ENCODE assay signal across 12 cellular contexts in the genomic region with DNA sequence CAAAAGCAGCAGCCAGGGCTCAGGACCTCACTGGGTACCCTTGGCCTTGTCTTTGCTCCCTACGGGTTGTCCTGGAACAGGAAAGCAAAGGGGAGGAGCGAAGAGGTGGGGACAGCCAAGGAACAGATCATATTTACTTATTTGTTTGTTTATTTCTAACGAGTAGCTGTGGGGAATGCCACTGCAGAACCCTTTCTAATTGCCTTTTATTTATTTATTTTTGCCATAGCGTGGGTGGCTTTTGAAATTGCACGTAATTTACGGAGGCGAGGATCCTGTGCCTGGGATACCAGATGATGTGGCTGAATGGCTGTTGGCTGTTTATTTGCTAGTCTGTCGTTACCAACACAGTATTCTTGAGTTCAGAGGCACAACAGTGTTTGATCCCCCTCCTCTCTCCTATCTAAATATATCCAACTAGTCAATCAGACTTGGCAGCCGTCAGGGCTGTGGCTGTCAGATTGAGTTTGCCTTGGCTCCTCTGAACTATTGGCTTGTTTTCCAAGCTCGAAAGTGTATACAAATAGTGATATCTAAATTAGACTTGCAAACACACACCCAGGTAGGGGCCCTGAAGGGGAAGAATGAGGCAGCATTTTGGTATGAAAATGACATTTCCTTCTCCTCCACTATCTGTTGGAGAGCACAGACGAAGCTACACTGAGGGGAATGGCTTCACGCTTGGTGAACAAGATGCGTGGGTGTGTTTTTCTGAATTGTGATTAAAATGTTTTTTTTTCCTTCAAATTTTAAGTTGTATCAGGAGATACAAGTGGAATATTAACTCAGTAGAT.
DNase-seq lines count a peak whose midpoint lies in the region; ATAC-seq and TF ChIP-seq lines count a peak whose summit lies in the region.
"Had no signal": no experiment of that assay in that cellular context is flagged by ENCODE, and none has a peak within 500 bp of the region (broad histone marks: within the 10 kb centered on the region; RNA-seq: fewer than 3 reads in every experiment).

No MANE protein-coding gene starts in this region.

- TF ChIP-seq CTCF in DND-41 (IDR thresholded peaks at IDR 0.05; ENCODE audit: borderline replicate concordance, extremely low read depth, low read length, poor library complexity, severe bottlenecking) (no peak), BE2C (IDR thresholded peaks at IDR 0.05; ENCODE audit: low read depth, low read length) (no peak)

- H3K4me2 ChIP-seq in DND-41 (ENCODE audit: insufficient read depth, low read length): no peak overlapping the region

- H3K36me3 Mint-ChIP-seq in CD4-positive, alpha-beta memory T cell: peaks cover 12 to 14% of the 10 kb centered on the region in 2 donors

- no peak for DNase-seq in DND-41
- DNase-seq in NCI-H2029 treated with DMSO at 0.1 percent for 48 hours (lab: John Stamatoyannopoulos, UW): peak; percentile 86
- DNase-seq in cerebellum (ENCODE audit: low spot score): peak; percentile 64
- peak; percentile 58 for DNase-seq in mucosa of gallbladder (ENCODE audit: low spot score)
- DNase-seq in BE2C: no peak
- DNase-seq in CD4-positive, alpha-beta memory T cell: no peak
- DNase-seq in activated effector memory CD4-positive, alpha-beta T cell treated with anti-CD3 and anti-CD28 coated beads, Interleukin-2, amount 50 U/mL, for 16 hours: no peak
- DNase-seq: activated CD4-positive, alpha-beta T cell treated with anti-CD3 and anti-CD28 coated beads, Interleukin-2, amount 50 U/mL, for 48 hours; COR-L47; islet precursor cell; SJCRH30 had no signal

- H3K4me1 Mint-ChIP-seq in CD4-positive, alpha-beta memory T cell: peaks cover 12 to 25% (median 16%) of the 10 kb centered on the region in 4 donors

- peaks cover 71% of the 10 kb centered on the region for H4K20me1 ChIP-seq in DND-41 (ENCODE audit: insufficient read depth, low read length)

- H3K9me3 ChIP-seq in DND-41 (ENCODE audit: insufficient read depth, low read length, severe bottlenecking): no peaks in the 10 kb centered on the region
- H3K9me3 ChIP-seq in BE2C: no peaks in the 10 kb centered on the region
- H3K9me3 ChIP-seq in CD4-positive, alpha-beta memory T cell (ENCODE audit: control insufficient read depth in 1 of 2, low read length in 2 of 2): no peaks in the 10 kb centered on the region
- H3K9me3 ChIP-seq: SJCRH30 had no signal

- no peak overlapping the region for H3K4me3 ChIP-seq in DND-41 (ENCODE audit: low read depth in 1 of 2, low read length in 2 of 2)
- no peak overlapping the region for H3K4me3 ChIP-seq in BE2C (ENCODE audit: low read depth, low read length)
- H3K4me3 ChIP-seq in CD4-positive, alpha-beta memory T cell (ENCODE audit: low read length in 2 of 2): no peak overlapping the region
- H3K4me3 ChIP-seq: SJCRH30 had no signal

- CTCF ChIA-PET in CD4-positive, alpha-beta memory T cell (lab: Charles Lee; ENCODE audit: partially characterized antibody): interaction anchor here (0.8 to 1.2 kb wide), 2 partner anchors 17 to 122 kb away, joined by 3 read pairs; no protein-coding TSS in a partner anchor

- H3K79me2 ChIP-seq in DND-41 (ENCODE audit: insufficient read depth, low read length): peaks cover 100% of the 10 kb centered on the region

- H3K9ac ChIP-seq in DND-41 (ENCODE audit: low read depth, low read length): no peak overlapping the region; the same call in 1 of the 2 replicates

- no peak overlapping the region for H3K4me3 Mint-ChIP-seq in CD4-positive, alpha-beta memory T cell

- H3K9me3 Mint-ChIP-seq in CD4-positive, alpha-beta memory T cell: no peaks in the 10 kb centered on the region

- intact Hi-C loops in CD4-positive, alpha-beta memory T cell (cut with micrococcal nuclease): no loop called here

- H3K4me1 ChIP-seq in DND-41 (ENCODE audit: insufficient read depth, low read length) (peaks cover 42% of the 10 kb centered on the region), BE2C (peaks cover 16% of the 10 kb centered on the region)
- no peaks in the 10 kb centered on the region for H3K4me1 ChIP-seq in CD4-positive, alpha-beta memory T cell (ENCODE audit: insufficient read depth, low read length)

- no peaks in the 10 kb centered on the region for H3K27me3 Mint-ChIP-seq in CD4-positive, alpha-beta memory T cell

- H2AFZ ChIP-seq in DND-41 (ENCODE audit: low read depth, low read length): no peak overlapping the region

- H3K27me3 ChIP-seq in DND-41 (ENCODE audit: insufficient read depth, low read length, poor library complexity) (no peaks in the 10 kb centered on the region), BE2C (no peaks in the 10 kb centered on the region)
- no peaks in the 10 kb centered on the region for H3K27me3 ChIP-seq in CD4-positive, alpha-beta memory T cell (ENCODE audit: insufficient read depth, low read length)
- H3K27me3 ChIP-seq: SJCRH30 had no signal

- ATAC-seq in DND-41 (ENCODE audit: insufficient read depth, low read depth) (no peak), HG02642 (IDR thresholded peaks at IDR 0.05; ENCODE audit: poor library complexity, unreplicated experiment) (no peak)

- POLR2A ChIA-PET in CD4-positive, alpha-beta memory T cell (lab: Charles Lee; ENCODE audit: partially characterized antibody): no interaction called here

- H3K36me3 ChIP-seq in DND-41 (ENCODE audit: insufficient read depth, low read length): peaks cover 79% of the 10 kb centered on the region
- no peaks in the 10 kb centered on the region for H3K36me3 ChIP-seq in BE2C
- H3K36me3 ChIP-seq in CD4-positive, alpha-beta memory T cell (ENCODE audit: insufficient read depth, low read length): no peaks in the 10 kb centered on the region
- H3K36me3 ChIP-seq: SJCRH30 had no signal

- H3K27ac ChIP-seq in DND-41 (ENCODE audit: low read length): peak overlapping the region; percentile 45
- H3K27ac ChIP-seq in CD4-positive, alpha-beta memory T cell (ENCODE audit: low read depth, low read length): no peak overlapping the region
- H3K27ac ChIP-seq: SJCRH30 had no signal

- no peak overlapping the region for H3K27ac Mint-ChIP-seq in CD4-positive, alpha-beta memory T cell

Comparison
In these comparisons a context has a peak if more than half of its experiments do, and no peak if none do; other contexts are left out.
1. DNase-seq: peak in NCI-H2029 treated with DMSO at 0.1 percent for 48 hours (single experiment), cerebellum (single experiment) and mucosa of gallbladder (single experiment); none in DND-41 (single experiment), BE2C (single experiment), CD4-positive, alpha-beta memory T cell (0 of 5) and activated effector memory CD4-positive, alpha-beta T cell treated with anti-CD3 and anti-CD28 coated beads, Interleukin-2, amount 50 U/mL, for 16 hours (single experiment).